ENCODE assay signal across 1 cellular context in genomic region chr2:72274284-72274869, GRCh38.
TF ChIP-seq lines count a peak whose summit lies in the region.

No MANE protein-coding gene starts in this region.

TF ChIP-seq in HEK293, 187 proteins besides CTCF, POLR2A, EP300 and RAD21 (continued from another document):
- TF ChIP-seq PRDM6 (tag by site-specific recombination; IDR thresholded peaks at IDR 0.05) = peak; percentile 58
